20 cellular contexts compared by ENCODE assay signal in the genomic region with DNA sequence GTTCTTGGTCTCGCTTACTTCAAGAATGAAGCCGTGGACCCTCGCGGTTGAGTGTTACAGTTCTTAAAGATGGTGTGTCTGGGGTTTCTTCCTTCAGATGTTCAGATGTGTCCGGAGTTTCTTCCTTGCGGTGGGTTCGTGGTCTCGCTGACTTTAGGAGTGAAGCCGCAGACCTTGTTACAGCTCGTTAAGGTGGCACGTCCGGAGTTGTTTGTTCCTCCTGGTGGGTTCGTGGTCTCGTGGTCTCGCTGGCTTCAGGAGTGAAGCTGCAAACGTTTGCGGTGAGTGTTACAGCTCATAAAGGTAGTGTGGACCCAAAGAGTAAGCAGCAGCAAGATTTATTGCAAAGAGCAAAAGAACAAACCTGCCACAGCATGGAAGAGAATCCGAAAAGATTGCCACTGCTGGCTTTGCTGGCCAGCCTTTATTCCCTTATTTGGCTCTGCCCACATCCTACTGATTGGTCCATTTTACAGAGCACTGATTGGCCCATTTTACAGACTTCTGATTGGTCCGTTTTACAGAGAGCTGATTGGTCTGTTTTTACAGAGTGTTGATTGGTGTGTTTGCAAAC. TPM values are rescaled to one million over a fixed set of nuclear protein-coding genes. Genes with fewer than 3 reads are reported as not detected.
DNase-seq lines count a peak whose midpoint lies in the region; ATAC-seq and TF ChIP-seq lines count a peak whose summit lies in the region.
"Had no signal": no experiment of that assay in that cellular context is flagged by ENCODE, and none has a peak within 500 bp of the region (broad histone marks: within the 10 kb centered on the region; RNA-seq: fewer than 3 reads in every experiment).

No MANE protein-coding gene starts in this region.

- no peaks in the 10 kb centered on the region for H3K4me1 ChIP-seq in rectal smooth muscle tissue (ENCODE audit: control insufficient read depth, insufficient read depth, low read length)
- no peaks in the 10 kb centered on the region for H3K4me1 ChIP-seq in CD8-positive, alpha-beta T cell (ENCODE audit: insufficient read depth, low read length)
- H3K4me1 ChIP-seq: A549 had no signal

- CTCF ChIA-PET in CD8-positive, alpha-beta T cell (lab: Charles Lee): no interaction called here

- peaks cover 2% of the 10 kb centered on the region for H3K9me3 Mint-ChIP-seq in CD8-positive, alpha-beta T cell
- H3K9me3 Mint-ChIP-seq: CD4-positive, alpha-beta T cell had no signal

- no peaks in the 10 kb centered on the region for H3K4me1 Mint-ChIP-seq in CD8-positive, alpha-beta T cell (ENCODE audit: low read depth)

- no peaks in the 10 kb centered on the region for H3K9me3 ChIP-seq in CD8-positive, alpha-beta T cell (ENCODE audit: low read length)
- H3K9me3 ChIP-seq: A549 had no signal

- H3K27ac Mint-ChIP-seq in CD8-positive, alpha-beta T cell: no peak overlapping the region
- H3K27ac Mint-ChIP-seq: CD4-positive, alpha-beta T cell had no signal

- no peak for TF ChIP-seq CTCF in CD8-positive, alpha-beta T cell (IDR thresholded peaks at IDR 0.05)

- intact Hi-C loops in Right ventricle myocardium inferior (cut with DNase I): no loop called here
- intact Hi-C loops in left cardiac atrium (cut with DNase I): no loop called here
- intact Hi-C loops in CD8-positive, alpha-beta T cell (cut with DNase I, micrococcal nuclease): no loop called here

- no peaks in the 10 kb centered on the region for H3K27me3 ChIP-seq in rectal smooth muscle tissue (ENCODE audit: control insufficient read depth, insufficient read depth, low read length)
- H3K27me3 ChIP-seq in CD8-positive, alpha-beta T cell (ENCODE audit: insufficient read depth, low read length): no peaks in the 10 kb centered on the region

- H3K36me3 ChIP-seq in rectal smooth muscle tissue (ENCODE audit: control insufficient read depth, insufficient read depth, low read length): no peaks in the 10 kb centered on the region
- no peaks in the 10 kb centered on the region for H3K36me3 ChIP-seq in CD8-positive, alpha-beta T cell (ENCODE audit: insufficient read depth, low read length)

- DNase-seq in Right ventricle myocardium inferior (ENCODE audit: missing footprints) (peak; percentile 37), left cardiac atrium (no peak), NAMALWA (ENCODE audit: low spot score) (peak; percentile 14), dedifferentiated amniotic fluid mesenchymal stem cell (ENCODE audit: extremely low spot score) (peak; percentile 6)
- no peak for DNase-seq in CD8-positive, alpha-beta T cell
- DNase-seq: AML-193; CD4-positive, alpha-beta T cell; DMS79 treated with DMSO at 0.1 percent for 48 hours; EL; GOT3; H7 had no signal

- POLR2A ChIA-PET in CD8-positive, alpha-beta T cell (lab: Charles Lee): no interaction called here

- no peak overlapping the region for H3K27ac ChIP-seq in rectal smooth muscle tissue (ENCODE audit: low read depth, low read length)
- H3K27ac ChIP-seq in CD8-positive, alpha-beta T cell (ENCODE audit: low read depth, low read length): no peak overlapping the region
- H3K27ac ChIP-seq: 22Rv1, A549, C4-2B had no signal

- ATAC-seq in Right ventricle myocardium inferior: no peak
- no peak for ATAC-seq in left cardiac atrium
- no peak for ATAC-seq in GM18873 (IDR thresholded peaks at IDR 0.05; ENCODE audit: low FRiP score, unreplicated experiment)
- ATAC-seq in GM21786 (IDR thresholded peaks at IDR 0.05; ENCODE audit: unreplicated experiment): no peak
- no peak for ATAC-seq in CD8-positive, alpha-beta T cell
- ATAC-seq: A549, GM12878, HCT116 had no signal

- H3K9ac ChIP-seq in rectal smooth muscle tissue (ENCODE audit: low read length): no peak overlapping the region

- no peaks in the 10 kb centered on the region for H3K36me3 Mint-ChIP-seq in CD8-positive, alpha-beta T cell

- H3K4me3 ChIP-seq in rectal smooth muscle tissue (ENCODE audit: low read length): peak overlapping the region; percentile 21
- H3K4me3 ChIP-seq in CD8-positive, alpha-beta T cell (ENCODE audit: low read depth, low read length): no peak overlapping the region
- H3K4me3 ChIP-seq: A549, GM12878 had no signal

- no peaks in the 10 kb centered on the region for H3K27me3 Mint-ChIP-seq in CD8-positive, alpha-beta T cell (ENCODE audit: low read depth)

- H3K4me3 Mint-ChIP-seq in CD8-positive, alpha-beta T cell: no peak overlapping the region
- H3K4me3 Mint-ChIP-seq: CD4-positive, alpha-beta T cell had no signal

RNA-seq across cellular contexts. Expression of a gene that starts 27.1 kb away (rescaled TPM):
- total RNA-seq in Right ventricle myocardium inferior: 0.14 TPM
- total RNA-seq in left cardiac atrium: under 1 TPM in 1 of 2 donors, not detected in 1; 0.15 TPM
- not detected for total RNA-seq in CD8-positive, alpha-beta T cell
- total RNA-seq: CD4-positive, alpha-beta T cell; GM12878; H7 had no signal

RNA-seq across cellular contexts. Expression of a gene that starts 55.6 kb away (rescaled TPM):
- not detected for total RNA-seq in Right ventricle myocardium inferior
- not detected for total RNA-seq in left cardiac atrium
- not detected for total RNA-seq in CD8-positive, alpha-beta T cell
- total RNA-seq: CD4-positive, alpha-beta T cell; G401; GM12878; H7 had no signal

Comparison
In these comparisons a context has a peak if more than half of its experiments do, and no peak if none do; other contexts are left out.
1. DNase-seq: peak in Right ventricle myocardium inferior (single experiment), NAMALWA (single experiment) and dedifferentiated amniotic fluid mesenchymal stem cell (single experiment); none in left cardiac atrium (single experiment) and CD8-positive, alpha-beta T cell (0 of 7).